In the genomic region with DNA sequence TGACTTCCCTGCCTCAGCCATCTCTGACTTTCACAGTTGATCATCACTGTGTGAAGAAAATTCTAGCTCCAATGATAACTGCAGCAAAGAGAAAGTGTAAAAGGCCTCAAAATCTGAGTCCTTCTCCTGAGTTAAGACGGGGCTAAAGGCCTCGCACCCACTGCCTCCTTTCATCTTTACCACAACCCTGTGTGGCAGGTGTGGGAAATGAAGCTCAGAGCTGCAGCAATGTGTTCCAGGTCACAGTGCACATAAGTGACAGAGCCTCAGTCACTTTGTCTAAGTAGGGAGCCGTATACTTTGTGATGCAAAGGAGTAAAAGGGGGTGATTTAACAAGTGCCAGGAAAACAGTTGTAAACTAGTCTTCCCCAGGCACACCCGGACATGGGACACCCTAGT, we compare ENCODE assay signal across 1 cellular context.
TF ChIP-seq lines count a peak whose summit lies in the region.

No MANE protein-coding gene starts in this region.

TF ChIP-seq in GM12878, 131 proteins besides CTCF, POLR2A, EP300 and RAD21 (continued from another document):
- TF ChIP-seq RCOR1 (conservative IDR thresholded peaks at IDR 0.05; ENCODE audit: low read depth, low read length) (no peak), IKZF2 (IDR thresholded peaks at IDR 0.05) (no peak), RUNX3 (IDR thresholded peaks at IDR 0.05; ENCODE audit: low read length) (peak; percentile 32; the same call in 1 of the 2 replicates), RELA (IDR thresholded peaks at IDR 0.05; ENCODE audit: borderline replicate concordance, partially characterized antibody) (no peak), DPF2 (IDR thresholded peaks at IDR 0.05) (no peak), KAT2A (conservative IDR thresholded peaks at IDR 0.05; ENCODE audit: control insufficient read depth, low read depth, low read length) (no peak), NR2C2 (IDR thresholded peaks at IDR 0.05; ENCODE audit: borderline replicate concordance, control insufficient read depth, insufficient read length, low read depth) (no peak)
TF ChIP-seq in GM12878: peak in this region for 1.
